In genomic region chr18:62663731-62664336, GRCh38 we compare ENCODE assay signal across 8 cellular contexts. TPM values are rescaled to one million over a fixed set of nuclear protein-coding genes. Genes with fewer than 3 reads are reported as not detected.
A peak's percentile ranks its signal among the peaks of the same experiment; 100 is the strongest.
DNase-seq lines count a peak whose midpoint lies in the region; ATAC-seq lines count a peak whose summit lies in the region.

No MANE protein-coding gene starts in this region.

- DNase-seq in SJSA1 (ENCODE audit: low read depth in 1 of 2, low spot score in 2 of 2) (peak; percentile 66 to 72), mesenchymal stem cell (peak; percentile 64), SKM-1 treated with dmso at 0.1 percent for 144 hours (lab: John Stamatoyannopoulos, UW; ENCODE audit: unreplicated experiment) (no peak), Ammon's horn (ENCODE audit: low spot score) (no peak), RPMI8226 (no peak)
- no peak for DNase-seq in stimulated activated CD4-positive, alpha-beta T cell treated with anti-CD3 and anti-CD28 coated beads, Interleukin-4, amount 100 ng/mL, for 4 hours

- H3K14ac ChIP-seq in mesenchymal stem cell (ENCODE audit: low read length in 2 of 2): no peak overlapping the region

- peaks cover 17% of the 10 kb centered on the region for H3K4me1 ChIP-seq in SJSA1 (replicated peaks)
- H3K4me1 ChIP-seq in mesenchymal stem cell (ENCODE audit: control insufficient read depth, insufficient read depth, low read depth, low read length): peaks cover 2% of the 10 kb centered on the region

- H2BK5ac ChIP-seq in mesenchymal stem cell (ENCODE audit: low read depth, low read length, poor library complexity, severe bottlenecking): no peak overlapping the region

- no peak overlapping the region for H4K91ac ChIP-seq in mesenchymal stem cell (ENCODE audit: low read length)

- WGBS in mesenchymal stem cell: 43% methylated on average over 4 of the region's 5 CpGs

- no peaks in the 10 kb centered on the region for H3K79me1 ChIP-seq in mesenchymal stem cell (replicated peaks; ENCODE audit: low read length, poor library complexity, severe bottlenecking)

- H2BK120ac ChIP-seq in mesenchymal stem cell (ENCODE audit: low read depth, low read length): no peak overlapping the region

- H2BK12ac ChIP-seq in mesenchymal stem cell (ENCODE audit: low read length in 2 of 2): no peak overlapping the region

- no peak overlapping the region for H2AK5ac ChIP-seq in mesenchymal stem cell (ENCODE audit: low read length, severe bottlenecking)

- H3K4ac ChIP-seq in mesenchymal stem cell (ENCODE audit: low read depth in 1 of 2, low read length in 2 of 2): no peak overlapping the region

- H2AFZ ChIP-seq in mesenchymal stem cell (ENCODE audit: low read depth, low read length): no peak overlapping the region

- no peak overlapping the region for H3K4me2 ChIP-seq in mesenchymal stem cell (ENCODE audit: low read length, poor library complexity, severe bottlenecking)

- peaks cover 4% of the 10 kb centered on the region; the same call in 1 of the 2 replicates for H3K27me3 ChIP-seq in SJSA1 (replicated peaks)
- H3K27me3 ChIP-seq in mesenchymal stem cell (ENCODE audit: control insufficient read depth in 1 of 2, insufficient read depth in 1 of 2, low read length in 2 of 2): no peaks in the 10 kb centered on the region

- H3K27ac ChIP-seq in SJSA1: peak overlapping the region; percentile 47
- no peak overlapping the region for H3K27ac ChIP-seq in mesenchymal stem cell (ENCODE audit: low read length, poor library complexity, severe bottlenecking)

- H3K18ac ChIP-seq in mesenchymal stem cell (ENCODE audit: low read depth in 1 of 2, low read length in 2 of 2): no peak overlapping the region

- H4K8ac ChIP-seq in mesenchymal stem cell (ENCODE audit: low read length): no peak overlapping the region

- H2BK15ac ChIP-seq in mesenchymal stem cell (ENCODE audit: low read depth, poor library complexity, severe bottlenecking): no peak overlapping the region

- no peak overlapping the region for H3K23ac ChIP-seq in mesenchymal stem cell (ENCODE audit: low read length in 2 of 2)

- H3K4me3 ChIP-seq in SJSA1: no peak overlapping the region
- H3K4me3 ChIP-seq in mesenchymal stem cell (ENCODE audit: insufficient read depth in 1 of 2, low read depth in 1 of 2, low read length in 2 of 2): no peak overlapping the region

- H3K36me3 ChIP-seq in SJSA1 (no peaks in the 10 kb centered on the region), mesenchymal stem cell (ENCODE audit: control insufficient read depth in 1 of 2, insufficient read depth in 2 of 2, low read depth in 1 of 2, low read length in 2 of 2) (no peaks in the 10 kb centered on the region)

- ATAC-seq in GM18867 (IDR thresholded peaks at IDR 0.05; ENCODE audit: unreplicated experiment): peak; percentile 86
- peak; percentile 74 for ATAC-seq in HG02763 (IDR thresholded peaks at IDR 0.05; ENCODE audit: unreplicated experiment)

- H3K9me3 ChIP-seq in SJSA1 (replicated peaks) (0 out of 2 replicates have a peak, but pooled peaks cover 3% of the 10 kb centered on the region), mesenchymal stem cell (ENCODE audit: control insufficient read depth, low read length) (peaks cover 2% of the 10 kb centered on the region)

- no peak overlapping the region for H3K9ac ChIP-seq in mesenchymal stem cell (ENCODE audit: low read length)

RNA-seq across cellular contexts. Expression of gene PHLPP1, which starts 51.5 kb away (rescaled TPM):
- 8.8 and 10.1 TPM in 2 replicates for total RNA-seq in SJSA1 (2014; rRNA removed; shearing (Covaris generic))
- polyA plus RNA-seq in mesenchymal stem cell (2013, experiment 1 of 2): 4.1 TPM
- 4.8 TPM for polyA plus RNA-seq in mesenchymal stem cell (2013, experiment 2 of 2)

Comparison
In these comparisons a context has a peak if more than half of its experiments do, and no peak if none do; other contexts are left out.
1. DNase-seq: peak in SJSA1 (2 of 2) and mesenchymal stem cell (single experiment); none in stimulated activated CD4-positive, alpha-beta T cell treated with anti-CD3 and anti-CD28 coated beads, Interleukin-4, amount 100 ng/mL, for 4 hours (0 of 2), SKM-1 treated with dmso at 0.1 percent for 144 hours (single experiment), Ammon's horn (single experiment) and RPMI8226 (single experiment).